In the genomic region with DNA sequence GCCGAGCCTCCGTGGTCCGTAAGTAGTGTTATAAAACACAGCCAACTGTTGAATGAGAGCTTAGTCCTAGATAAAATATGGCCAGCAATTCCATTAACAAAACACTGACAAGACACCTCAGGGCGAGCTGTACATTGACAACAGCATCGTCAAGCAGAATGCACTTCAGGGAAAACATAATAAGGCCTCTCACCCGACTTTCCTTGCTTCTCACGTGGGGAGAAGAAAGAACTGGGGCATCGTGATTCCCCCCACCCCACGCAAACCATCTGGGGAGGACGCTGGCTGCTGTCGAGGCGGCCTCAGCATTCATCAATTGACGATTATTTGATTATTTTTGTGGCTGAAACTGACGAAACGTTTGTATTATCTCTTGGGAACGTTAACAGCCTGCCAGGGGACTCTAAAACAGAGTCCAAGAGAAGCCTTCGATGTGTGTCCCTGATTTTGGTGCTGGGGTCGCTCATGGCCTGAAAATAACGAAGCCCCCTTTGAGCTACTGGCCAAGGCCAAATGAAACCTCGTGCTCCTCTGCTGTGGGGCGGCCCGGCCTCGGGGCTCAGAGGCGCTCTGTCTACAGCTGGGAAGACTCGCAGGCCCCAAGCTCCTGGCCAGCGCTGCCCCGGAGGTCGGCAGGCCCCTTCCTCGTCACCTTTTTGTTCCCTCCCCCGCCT, we compare ENCODE assay signal across 8 cellular contexts. TPM values are rescaled to one million over a fixed set of nuclear protein-coding genes. Genes with fewer than 3 reads are reported as not detected.
DNase-seq lines count a peak whose midpoint lies in the region; ATAC-seq and TF ChIP-seq lines count a peak whose summit lies in the region.

No MANE protein-coding gene starts in this region.

- H3K27ac Mint-ChIP-seq in activated CD8-positive, alpha-beta T cell treated with anti-CD3 and anti-CD28 coated beads for 36 hours, result peak overlapping the region; percentile 100

- POLR2A ChIA-PET in activated CD8-positive, alpha-beta T cell treated with anti-CD3 and anti-CD28 coated beads for 36 hours (lab: Charles Lee), result interaction anchor here (0.7 to 2.0 kb wide), 8 partner anchors 11 to 128 kb away, joined by 3 to 9 read pairs (median 4); no protein-coding TSS in a partner anchor

- H3K9me3 ChIP-seq in hepatocyte (ENCODE audit: low read depth) (no peaks in the 10 kb centered on the region), spleen (no peaks in the 10 kb centered on the region)

- no peaks in the 10 kb centered on the region for H3K9me3 Mint-ChIP-seq in activated CD8-positive, alpha-beta T cell treated with anti-CD3 and anti-CD28 coated beads for 36 hours

- H3K4me1 ChIP-seq in hepatocyte (ENCODE audit: insufficient read depth) (peaks cover 15% of the 10 kb centered on the region), spleen (peaks cover 0 to 30% (median 25%) of the 10 kb centered on the region in 6 donors)

- peak overlapping the region; percentile 46 for H2AFZ ChIP-seq in hepatocyte

- H3K9me2 ChIP-seq in hepatocyte (replicated peaks; ENCODE audit: insufficient read depth), result no peaks in the 10 kb centered on the region

- H3K27me3 ChIP-seq in hepatocyte, result no peaks in the 10 kb centered on the region
- H3K27me3 ChIP-seq in spleen (replicated peaks in 1 of 7), result no peaks in the 10 kb centered on the region

- ATAC-seq in GM18870 (IDR thresholded peaks at IDR 0.05; ENCODE audit: unreplicated experiment), result peak; percentile 6
- peak; percentile 21 for ATAC-seq in HG02870 (IDR thresholded peaks at IDR 0.05; ENCODE audit: unreplicated experiment)
- peak; percentile 29 for ATAC-seq in activated CD8-positive, alpha-beta T cell treated with anti-CD3 and anti-CD28 coated beads for 36 hours
- no peak for ATAC-seq in GM21737 (IDR thresholded peaks at IDR 0.05; ENCODE audit: unreplicated experiment)

- TF ChIP-seq POLR2A in spleen (IDR thresholded peaks at IDR 0.05), result no peak

- peak overlapping the region; percentile 93 for H3K27ac ChIP-seq in hepatocyte
- H3K27ac ChIP-seq in spleen, result peak overlapping the region; percentile 82 to 96 (median 94)

- H3K4me2 ChIP-seq in hepatocyte, result peak overlapping the region; percentile 74

- CTCF ChIA-PET in activated CD8-positive, alpha-beta T cell treated with anti-CD3 and anti-CD28 coated beads for 36 hours (lab: Charles Lee), result interaction anchor here (1.0 to 4.1 kb wide), 6 partner anchors 9 to 45 kb away, joined by 4 to 15 read pairs (median 5); no protein-coding TSS in a partner anchor

- peaks cover 21% of the 10 kb centered on the region for H3K79me2 ChIP-seq in hepatocyte

- intact Hi-C loops in activated CD8-positive, alpha-beta T cell treated with anti-CD3 and anti-CD28 coated beads for 36 hours (cut with micrococcal nuclease), result no loop called here
- intact Hi-C loops in spleen (cut with DNase I; ENCODE audit: low total_unique reads), result no loop called here

- peak; percentile 10 for TF ChIP-seq CTCF in activated CD8-positive, alpha-beta T cell treated with anti-CD3 and anti-CD28 coated beads for 36 hours (IDR thresholded peaks at IDR 0.05)
- TF ChIP-seq CTCF in hepatocyte (IDR thresholded peaks at IDR 0.05; ENCODE audit: poor library complexity) (no peak), spleen (IDR thresholded peaks at IDR 0.05 in 8 of 11, conservative IDR thresholded peaks at IDR 0.05 in 3 of 11) (no peak)

- peaks cover 27% of the 10 kb centered on the region for H3K36me3 Mint-ChIP-seq in activated CD8-positive, alpha-beta T cell treated with anti-CD3 and anti-CD28 coated beads for 36 hours (ENCODE audit: low read depth)

- H3K4me1 Mint-ChIP-seq in activated CD8-positive, alpha-beta T cell treated with anti-CD3 and anti-CD28 coated beads for 36 hours (ENCODE audit: low read depth), result peaks cover 29% of the 10 kb centered on the region

- no peaks in the 10 kb centered on the region for H3K36me3 ChIP-seq in hepatocyte (replicated peaks; ENCODE audit: insufficient read depth, low read depth)
- peaks cover 4 to 34% (median 23%) of the 10 kb centered on the region in 6 donors for H3K36me3 ChIP-seq in spleen

- H3K27me3 Mint-ChIP-seq in activated CD8-positive, alpha-beta T cell treated with anti-CD3 and anti-CD28 coated beads for 36 hours, result no peaks in the 10 kb centered on the region

- H3K4me3 ChIP-seq in hepatocyte (peak overlapping the region; percentile 10), spleen (peak overlapping the region; percentile 60 to 92 (median 82))

- WGBS in hepatocyte (ENCODE audit: low lambda C conversion rate, missing lambda C conversion rate), result 45% methylated on average over 29 of the region's 30 CpGs
- 39 to 44% (median 42%) methylated on average over 29 to 30 of the region's 30 CpGs for WGBS in spleen, 5 donors

- peak overlapping the region; percentile 97 for H3K4me3 Mint-ChIP-seq in activated CD8-positive, alpha-beta T cell treated with anti-CD3 and anti-CD28 coated beads for 36 hours

- no peak for DNase-seq in activated CD8-positive, alpha-beta T cell treated with anti-CD3 and anti-CD28 coated beads for 36 hours
- no peak for DNase-seq in hepatocyte (ENCODE audit: low spot score)
- no peak for DNase-seq in spleen
- DNase-seq in H4 (ENCODE audit: low spot score), result no peak
- no peak for DNase-seq in stimulated activated CD4-positive, alpha-beta T cell treated with anti-CD3 and anti-CD28 coated beads, Interleukin-4, amount 100 ng/mL, for 1 hour

- peaks cover 8% of the 10 kb centered on the region for H4K20me1 ChIP-seq in hepatocyte (ENCODE audit: insufficient read depth, poor library complexity, severe bottlenecking)

RNA-seq across cellular contexts. Expression of gene GDF9, which starts 0.5 kb away (rescaled TPM):
- total RNA-seq in activated CD8-positive, alpha-beta T cell treated with anti-CD3 and anti-CD28 coated beads for 36 hours, result under 1 TPM; 0.90 to 0.94 TPM
- total RNA-seq in hepatocyte, result 0.76 and 1.7 TPM in 2 replicates
- 2.2 and 4.1 TPM in 2 replicates for polyA plus RNA-seq in hepatocyte
- total RNA-seq in spleen, result under 1 TPM in 4 of 7 donors, not detected in 3; 0.17 to 0.40 (median 0.34) TPM
- polyA plus RNA-seq in spleen, result under 1 TPM; 0.29 to 0.59 (median 0.56) TPM
- total RNA-seq in H4 (2014; rRNA removed; shearing (Covaris generic)), result 0.04 and 0.19 TPM in 2 replicates

RNA-seq across cellular contexts. Expression of gene UQCRQ, which starts 0.6 kb away (rescaled TPM):
- 100 to 1,000 TPM; 558 to 566 TPM for total RNA-seq in activated CD8-positive, alpha-beta T cell treated with anti-CD3 and anti-CD28 coated beads for 36 hours
- total RNA-seq in hepatocyte, result 146 and 174 TPM in 2 replicates
- 1,138 and 1,156 TPM in 2 replicates for polyA plus RNA-seq in hepatocyte
- 100 to 1,000 TPM in 4 of 7 donors, 10 to 100 TPM in 3; 59.6 to 176 (median 159) TPM for total RNA-seq in spleen
- 100 to 1,000 TPM; 175 to 266 (median 192) TPM for polyA plus RNA-seq in spleen
- total RNA-seq in H4 (2014; rRNA removed; shearing (Covaris generic)), result 534 and 752 TPM in 2 replicates

RNA-seq across cellular contexts. Expression of gene LEAP2, which starts 7.7 kb away (rescaled TPM):
- total RNA-seq in activated CD8-positive, alpha-beta T cell treated with anti-CD3 and anti-CD28 coated beads for 36 hours, result 1 to 10 TPM; 3.0 to 3.5 TPM
- total RNA-seq in hepatocyte, result 19.2 and 22.6 TPM in 2 replicates
- 30.5 and 36.3 TPM in 2 replicates for polyA plus RNA-seq in hepatocyte
- total RNA-seq in spleen, result 1 to 10 TPM; 1.9 to 6.1 (median 2.3) TPM
- polyA plus RNA-seq in spleen, result 1 to 10 TPM; 2.1 to 3.3 (median 2.9) TPM
- total RNA-seq in H4 (2014; rRNA removed; shearing (Covaris generic)), result 0.08 and 0.25 TPM in 2 replicates

RNA-seq across cellular contexts. Expression of gene SHROOM1, which starts 35.4 kb away (rescaled TPM):
- 1 to 10 TPM; 2.0 to 2.1 TPM for total RNA-seq in activated CD8-positive, alpha-beta T cell treated with anti-CD3 and anti-CD28 coated beads for 36 hours
- total RNA-seq in hepatocyte (8.5 and 10.0 TPM in 2 replicates), spleen (10 to 100 TPM in 2 of 7 donors, 1 to 10 TPM in 5; 1.8 to 26.1 (median 4.0) TPM)
- polyA plus RNA-seq in hepatocyte (17.8 and 19.2 TPM in 2 replicates), spleen (1 to 10 TPM; 1.1 to 2.8 (median 1.4) TPM)
- total RNA-seq in H4 (2014; rRNA removed; shearing (Covaris generic)), result 0.91 and 9.0 TPM in 2 replicates

RNA-seq across cellular contexts. Expression of gene SOWAHA, which starts 52.7 kb away (rescaled TPM):
- total RNA-seq in activated CD8-positive, alpha-beta T cell treated with anti-CD3 and anti-CD28 coated beads for 36 hours, result not detected
- 11.4 and 14.4 TPM in 2 replicates for total RNA-seq in hepatocyte
- polyA plus RNA-seq in hepatocyte, result 3.1 and 6.8 TPM in 2 replicates
- total RNA-seq in spleen, result not detected
- under 1 TPM; 0.03 to 0.56 (median 0.24) TPM for polyA plus RNA-seq in spleen
- total RNA-seq in H4 (2014; rRNA removed; shearing (Covaris generic)), result 0.08 TPM in 1 of 2 replicates, not detected in the other
